ENCODE assay signal across 11 cellular contexts in genomic region chr3:71510485-71510884, GRCh38.
DNase-seq lines count a peak whose midpoint lies in the region; ATAC-seq and TF ChIP-seq lines count a peak whose summit lies in the region.
"Had no signal": no experiment of that assay in that cellular context is flagged by ENCODE, and none has a peak within 500 bp of the region (broad histone marks: within the 10 kb centered on the region; RNA-seq: fewer than 3 reads in every experiment).

No MANE protein-coding gene starts in this region.

- peaks cover 0 to 11% of the 10 kb centered on the region in 2 donors for H3K4me1 ChIP-seq in ascending aorta
- peaks cover 7% of the 10 kb centered on the region for H3K4me1 ChIP-seq in mesodermal cell (ENCODE audit: control insufficient read depth, insufficient read depth, low read length, poor library complexity, severe bottlenecking)

- H3K9me3 ChIP-seq in MG63 = no peaks in the 10 kb centered on the region
- H3K9me3 ChIP-seq in ascending aorta = no peaks in the 10 kb centered on the region
- no peaks in the 10 kb centered on the region for H3K9me3 ChIP-seq in mesodermal cell (ENCODE audit: control insufficient read depth, low read length)
- H3K9me3 ChIP-seq: gastroesophageal sphincter had no signal

- H3K4me3 ChIP-seq in MG63 = no peak overlapping the region
- H3K4me3 ChIP-seq in ascending aorta = no peak overlapping the region
- no peak overlapping the region for H3K4me3 ChIP-seq in mesodermal cell (ENCODE audit: extremely low read depth, insufficient read depth, low read length, poor library complexity, severe bottlenecking)
- H3K4me3 ChIP-seq: gastroesophageal sphincter had no signal

- intact Hi-C loops in CD14-positive monocyte (cut with micrococcal nuclease) = no loop called here
- intact Hi-C loops in ascending aorta (cut with DNase I) = loop anchor here (1.0 kb wide), 1 partner anchor 74 kb away; no protein-coding TSS in a partner anchor

- peak overlapping the region in 4 of 7 donors; percentile 19 to 67 (median 46) for H3K27ac Mint-ChIP-seq in CD14-positive monocyte

- DNase-seq in CD14-positive monocyte (ENCODE audit: low spot score) (no peak), MG63 (peak; percentile 58), ascending aorta (ENCODE audit: low spot score in 2 of 2) (no peak), NCI-H526 treated with DMSO at 0.1 percent for 48 hours (lab: John Stamatoyannopoulos, UW) (no peak)
- DNase-seq in activated T-cell treated with anti-CD3 and anti-CD28 coated beads, Interleukin-2, amount 50 U/mL, for 1 hour = no peak
- DNase-seq: activated gamma-delta T cell, NCI-H2081 treated with DMSO at 0.1 percent for 48 hours had no signal

- peaks cover 22% of the 10 kb centered on the region for H3K4me1 Mint-ChIP-seq in CD14-positive monocyte

- H3K27me3 Mint-ChIP-seq in CD14-positive monocyte (ENCODE audit: low read depth in 3 of 3) = no peaks in the 10 kb centered on the region

- ATAC-seq in HG03354 (IDR thresholded peaks at IDR 0.05; ENCODE audit: poor library complexity, severe bottlenecking, unreplicated experiment) (no peak), HG02885 (IDR thresholded peaks at IDR 0.05; ENCODE audit: poor library complexity, unreplicated experiment) (no peak)
- ATAC-seq: gastroesophageal sphincter had no signal

- H3K9me3 Mint-ChIP-seq in CD14-positive monocyte = no peaks in the 10 kb centered on the region

- 50 to 63% methylated on average over 1 to 2 of the region's 2 CpGs for WGBS in mesodermal cell (ENCODE audit: insufficient coverage in 2 of 2), 2 experiments

- H3K36me3 Mint-ChIP-seq in CD14-positive monocyte = peaks cover 19 to 25% of the 10 kb centered on the region in 2 donors

- H3K4me3 Mint-ChIP-seq in CD14-positive monocyte = no peak overlapping the region

- no peak for TF ChIP-seq CTCF in CD14-positive monocyte (IDR thresholded peaks at IDR 0.05)
- TF ChIP-seq CTCF in ascending aorta (IDR thresholded peaks at IDR 0.05) = peak in 2 of 3 experiments; percentile 31 to 41

- H3K27ac ChIP-seq in ascending aorta (peak overlapping the region; percentile 44 to 59), mesodermal cell (ENCODE audit: low read depth, low read length, severe bottlenecking) (peak overlapping the region; percentile 60)

- H3K36me3 ChIP-seq in MG63 = no peaks in the 10 kb centered on the region
- no peaks in the 10 kb centered on the region for H3K36me3 ChIP-seq in ascending aorta
- H3K36me3 ChIP-seq in mesodermal cell (ENCODE audit: control insufficient read depth, insufficient read depth, low read length) = no peaks in the 10 kb centered on the region
- H3K36me3 ChIP-seq: gastroesophageal sphincter had no signal

- H3K27me3 ChIP-seq in MG63 = no peaks in the 10 kb centered on the region
- no peaks in the 10 kb centered on the region for H3K27me3 ChIP-seq in ascending aorta
- H3K27me3 ChIP-seq: gastroesophageal sphincter had no signal
